Comparison of ENCODE assay signal across 1 cellular context in the genomic region with DNA sequence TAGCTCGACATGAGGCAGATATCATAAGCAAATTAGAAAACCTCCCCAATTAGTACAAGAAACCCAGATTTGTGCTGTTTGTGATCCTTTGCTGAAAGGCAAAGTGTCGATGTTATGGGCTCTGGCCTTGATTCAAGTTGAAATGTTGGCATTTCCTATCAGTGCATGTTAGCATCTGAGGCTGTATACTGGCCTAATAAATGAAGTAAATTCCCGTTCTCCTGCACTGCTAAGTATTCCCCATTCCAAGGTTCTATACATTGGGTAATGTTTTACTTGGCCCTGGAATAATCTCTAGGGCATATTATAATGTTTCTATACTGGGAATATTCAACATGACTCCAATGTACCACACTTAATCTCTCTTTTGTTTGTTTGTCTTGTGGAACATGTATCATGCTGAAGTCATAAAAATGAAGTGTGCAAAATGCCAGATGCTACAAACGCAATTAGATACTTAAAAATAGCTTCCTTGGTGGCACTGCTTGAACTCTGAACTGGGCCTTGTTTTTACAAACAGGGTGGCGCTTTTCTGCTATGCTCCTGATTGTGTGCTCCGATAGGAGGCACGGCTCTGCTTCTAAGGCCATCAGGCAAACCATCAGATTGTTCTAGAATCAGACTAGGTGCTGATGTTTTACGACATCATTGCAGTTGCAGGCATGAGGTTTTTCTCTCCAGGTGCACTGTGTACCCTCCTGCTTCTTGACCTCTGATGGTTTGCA.
TF ChIP-seq lines count a peak whose summit lies in the region.

No MANE protein-coding gene starts in this region.

TF ChIP-seq in HEK293, 187 proteins besides CTCF, POLR2A, EP300 and RAD21 (continued from another document and continues in another):
- TF ChIP-seq, protein P1, sequence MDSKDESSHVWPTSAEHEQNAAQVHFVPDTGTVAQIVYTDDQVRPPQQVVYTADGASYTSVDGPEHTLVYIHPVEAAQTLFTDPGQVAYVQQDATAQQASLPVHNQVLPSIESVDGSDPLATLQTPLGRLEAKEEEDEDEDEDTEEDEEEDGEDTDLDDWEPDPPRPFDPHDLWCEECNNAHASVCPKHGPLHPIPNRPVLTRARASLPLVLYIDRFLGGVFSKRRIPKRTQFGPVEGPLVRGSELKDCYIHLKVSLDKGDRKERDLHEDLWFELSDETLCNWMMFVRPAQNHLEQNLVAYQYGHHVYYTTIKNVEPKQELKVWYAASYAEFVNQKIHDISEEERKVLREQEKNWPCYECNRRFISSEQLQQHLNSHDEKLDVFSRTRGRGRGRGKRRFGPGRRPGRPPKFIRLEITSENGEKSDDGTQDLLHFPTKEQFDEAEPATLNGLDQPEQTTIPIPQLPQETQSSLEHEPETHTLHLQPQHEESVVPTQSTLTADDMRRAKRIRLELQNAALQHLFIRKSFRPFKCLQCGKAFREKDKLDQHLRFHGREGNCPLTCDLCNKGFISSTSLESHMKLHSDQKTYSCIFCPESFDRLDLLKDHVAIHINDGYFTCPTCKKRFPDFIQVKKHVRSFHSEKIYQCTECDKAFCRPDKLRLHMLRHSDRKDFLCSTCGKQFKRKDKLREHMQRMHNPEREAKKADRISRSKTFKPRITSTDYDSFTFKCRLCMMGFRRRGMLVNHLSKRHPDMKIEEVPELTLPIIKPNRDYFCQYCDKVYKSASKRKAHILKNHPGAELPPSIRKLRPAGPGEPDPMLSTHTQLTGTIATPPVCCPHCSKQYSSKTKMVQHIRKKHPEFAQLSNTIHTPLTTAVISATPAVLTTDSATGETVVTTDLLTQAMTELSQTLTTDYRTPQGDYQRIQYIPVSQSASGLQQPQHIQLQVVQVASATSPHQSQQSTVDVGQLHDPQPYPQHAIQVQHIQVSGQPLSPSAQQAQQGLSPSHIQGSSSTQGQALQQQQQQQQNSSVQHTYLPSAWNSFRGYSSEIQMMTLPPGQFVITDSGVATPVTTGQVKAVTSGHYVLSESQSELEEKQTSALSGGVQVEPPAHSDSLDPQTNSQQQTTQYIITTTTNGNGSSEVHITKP (tag by site-specific recombination; IDR thresholded peaks at IDR 0.05), result peak; percentile 43
- TF ChIP-seq HOXC10 (CRISPR knock-in tag; IDR thresholded peaks at IDR 0.05) (no peak), ZNF501 (tag by site-specific recombination; IDR thresholded peaks at IDR 0.05) (0 out of 2 replicates have a peak, but pooled peaks have one; percentile 45), ZNF701 (tag by site-specific recombination; IDR thresholded peaks at IDR 0.05) (no peak), ZNF830 (tag by site-specific recombination; IDR thresholded peaks at IDR 0.05; ENCODE audit: low read depth) (no peak), ZNF514 (tag by site-specific recombination; IDR thresholded peaks at IDR 0.05) (no peak), ZNF510 (tag by site-specific recombination; IDR thresholded peaks at IDR 0.05; ENCODE audit: insufficient replicate concordance) (no peak), ZNF555 (tag by site-specific recombination; conservative IDR thresholded peaks at IDR 0.05) (no peak), ZNF202 (tag by site-specific recombination; IDR thresholded peaks at IDR 0.05; ENCODE audit: borderline replicate concordance) (no peak), ZNF146 (tag by site-specific recombination; IDR thresholded peaks at IDR 0.05) (peak; percentile 38; the same call in 1 of the 2 replicates), ZNF16 (tag by site-specific recombination; IDR thresholded peaks at IDR 0.05; ENCODE audit: low read depth) (no peak), ZXDB (tag by site-specific recombination; IDR thresholded peaks at IDR 0.05) (peak; percentile 97), ZEB2 (tag by site-specific recombination; IDR thresholded peaks at IDR 0.05) (peak; percentile 96), ZNF529 (tag by site-specific recombination; IDR thresholded peaks at IDR 0.05; ENCODE audit: insufficient replicate concordance) (peak; percentile 30), ZSCAN23 (tag by site-specific recombination; IDR thresholded peaks at IDR 0.05) (peak; percentile 87; the same call in 1 of the 2 replicates), ZNF624 (tag by site-specific recombination; IDR thresholded peaks at IDR 0.05) (no peak), SP3 (tag by site-specific recombination; IDR thresholded peaks at IDR 0.05) (peak; percentile 29; the same call in 1 of the 2 replicates), ZNF37A (tag by site-specific recombination; IDR thresholded peaks at IDR 0.05) (no peak), ZNF248 (tag by site-specific recombination; IDR thresholded peaks at IDR 0.05) (no peak), ZBTB20 (tag by site-specific recombination; IDR thresholded peaks at IDR 0.05) (no peak; the same call in 1 of the 2 replicates), ZBTB17 (tag by site-specific recombination; IDR thresholded peaks at IDR 0.05) (peak; percentile 85), HOXD13 (CRISPR knock-in tag; IDR thresholded peaks at IDR 0.05; ENCODE audit: borderline replicate concordance) (no peak)
- TF ChIP-seq, protein P2, sequence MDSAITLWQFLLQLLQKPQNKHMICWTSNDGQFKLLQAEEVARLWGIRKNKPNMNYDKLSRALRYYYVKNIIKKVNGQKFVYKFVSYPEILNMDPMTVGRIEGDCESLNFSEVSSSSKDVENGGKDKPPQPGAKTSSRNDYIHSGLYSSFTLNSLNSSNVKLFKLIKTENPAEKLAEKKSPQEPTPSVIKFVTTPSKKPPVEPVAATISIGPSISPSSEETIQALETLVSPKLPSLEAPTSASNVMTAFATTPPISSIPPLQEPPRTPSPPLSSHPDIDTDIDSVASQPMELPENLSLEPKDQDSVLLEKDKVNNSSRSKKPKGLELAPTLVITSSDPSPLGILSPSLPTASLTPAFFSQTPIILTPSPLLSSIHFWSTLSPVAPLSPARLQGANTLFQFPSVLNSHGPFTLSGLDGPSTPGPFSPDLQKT (IDR thresholded peaks at IDR 0.05; ENCODE audit: borderline replicate concordance, low read depth, low read length), result no peak
- TF ChIP-seq, protein P3, sequence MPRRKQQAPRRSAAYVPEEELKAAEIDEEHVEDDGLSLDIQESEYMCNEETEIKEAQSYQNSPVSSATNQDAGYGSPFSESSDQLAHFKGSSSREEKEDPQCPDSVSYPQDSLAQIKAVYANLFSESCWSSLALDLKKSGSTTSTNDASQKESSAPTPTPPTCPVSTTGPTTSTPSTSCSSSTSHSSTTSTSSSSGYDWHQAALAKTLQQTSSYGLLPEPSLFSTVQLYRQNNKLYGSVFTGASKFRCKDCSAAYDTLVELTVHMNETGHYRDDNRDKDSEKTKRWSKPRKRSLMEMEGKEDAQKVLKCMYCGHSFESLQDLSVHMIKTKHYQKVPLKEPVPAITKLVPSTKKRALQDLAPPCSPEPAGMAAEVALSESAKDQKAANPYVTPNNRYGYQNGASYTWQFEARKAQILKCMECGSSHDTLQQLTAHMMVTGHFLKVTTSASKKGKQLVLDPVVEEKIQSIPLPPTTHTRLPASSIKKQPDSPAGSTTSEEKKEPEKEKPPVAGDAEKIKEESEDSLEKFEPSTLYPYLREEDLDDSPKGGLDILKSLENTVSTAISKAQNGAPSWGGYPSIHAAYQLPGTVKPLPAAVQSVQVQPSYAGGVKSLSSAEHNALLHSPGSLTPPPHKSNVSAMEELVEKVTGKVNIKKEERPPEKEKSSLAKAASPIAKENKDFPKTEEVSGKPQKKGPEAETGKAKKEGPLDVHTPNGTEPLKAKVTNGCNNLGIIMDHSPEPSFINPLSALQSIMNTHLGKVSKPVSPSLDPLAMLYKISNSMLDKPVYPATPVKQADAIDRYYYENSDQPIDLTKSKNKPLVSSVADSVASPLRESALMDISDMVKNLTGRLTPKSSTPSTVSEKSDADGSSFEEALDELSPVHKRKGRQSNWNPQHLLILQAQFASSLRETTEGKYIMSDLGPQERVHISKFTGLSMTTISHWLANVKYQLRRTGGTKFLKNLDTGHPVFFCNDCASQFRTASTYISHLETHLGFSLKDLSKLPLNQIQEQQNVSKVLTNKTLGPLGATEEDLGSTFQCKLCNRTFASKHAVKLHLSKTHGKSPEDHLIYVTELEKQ (tag by site-specific recombination; IDR thresholded peaks at IDR 0.05; ENCODE audit: borderline replicate concordance), result peak; percentile 83
- TF ChIP-seq, protein P4, sequence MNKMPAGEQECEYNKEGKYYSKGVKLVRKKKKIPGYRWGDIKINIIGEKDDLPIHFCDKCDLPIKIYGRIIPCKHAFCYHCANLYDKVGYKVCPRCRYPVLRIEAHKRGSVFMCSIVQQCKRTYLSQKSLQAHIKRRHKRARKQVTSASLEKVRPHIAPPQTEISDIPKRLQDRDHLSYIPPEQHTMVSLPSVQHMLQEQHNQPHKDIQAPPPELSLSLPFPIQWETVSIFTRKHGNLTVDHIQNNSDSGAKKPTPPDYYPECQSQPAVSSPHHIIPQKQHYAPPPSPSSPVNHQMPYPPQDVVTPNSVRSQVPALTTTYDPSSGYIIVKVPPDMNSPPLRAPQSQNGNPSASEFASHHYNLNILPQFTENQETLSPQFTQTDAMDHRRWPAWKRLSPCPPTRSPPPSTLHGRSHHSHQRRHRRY (tag by site-specific recombination; IDR thresholded peaks at IDR 0.05), result peak; percentile 50; the same call in 1 of the 2 replicates
- TF ChIP-seq, protein P5, sequence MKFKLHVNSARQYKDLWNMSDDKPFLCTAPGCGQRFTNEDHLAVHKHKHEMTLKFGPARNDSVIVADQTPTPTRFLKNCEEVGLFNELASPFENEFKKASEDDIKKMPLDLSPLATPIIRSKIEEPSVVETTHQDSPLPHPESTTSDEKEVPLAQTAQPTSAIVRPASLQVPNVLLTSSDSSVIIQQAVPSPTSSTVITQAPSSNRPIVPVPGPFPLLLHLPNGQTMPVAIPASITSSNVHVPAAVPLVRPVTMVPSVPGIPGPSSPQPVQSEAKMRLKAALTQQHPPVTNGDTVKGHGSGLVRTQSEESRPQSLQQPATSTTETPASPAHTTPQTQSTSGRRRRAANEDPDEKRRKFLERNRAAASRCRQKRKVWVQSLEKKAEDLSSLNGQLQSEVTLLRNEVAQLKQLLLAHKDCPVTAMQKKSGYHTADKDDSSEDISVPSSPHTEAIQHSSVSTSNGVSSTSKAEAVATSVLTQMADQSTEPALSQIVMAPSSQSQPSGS (tag by site-specific recombination; IDR thresholded peaks at IDR 0.05; ENCODE audit: low read depth), result peak; percentile 65
- TF ChIP-seq, protein P6, sequence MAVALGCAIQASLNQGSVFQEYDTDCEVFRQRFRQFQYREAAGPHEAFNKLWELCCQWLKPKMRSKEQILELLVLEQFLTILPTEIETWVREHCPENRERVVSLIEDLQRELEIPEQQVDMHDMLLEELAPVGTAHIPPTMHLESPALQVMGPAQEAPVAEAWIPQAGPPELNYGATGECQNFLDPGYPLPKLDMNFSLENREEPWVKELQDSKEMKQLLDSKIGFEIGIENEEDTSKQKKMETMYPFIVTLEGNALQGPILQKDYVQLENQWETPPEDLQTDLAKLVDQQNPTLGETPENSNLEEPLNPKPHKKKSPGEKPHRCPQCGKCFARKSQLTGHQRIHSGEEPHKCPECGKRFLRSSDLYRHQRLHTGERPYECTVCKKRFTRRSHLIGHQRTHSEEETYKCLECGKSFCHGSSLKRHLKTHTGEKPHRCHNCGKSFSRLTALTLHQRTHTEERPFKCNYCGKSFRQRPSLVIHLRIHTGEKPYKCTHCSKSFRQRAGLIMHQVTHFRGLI (tag by site-specific recombination; IDR thresholded peaks at IDR 0.05), result no peak; the same call in 1 of the 2 replicates
- TF ChIP-seq, protein P7, sequence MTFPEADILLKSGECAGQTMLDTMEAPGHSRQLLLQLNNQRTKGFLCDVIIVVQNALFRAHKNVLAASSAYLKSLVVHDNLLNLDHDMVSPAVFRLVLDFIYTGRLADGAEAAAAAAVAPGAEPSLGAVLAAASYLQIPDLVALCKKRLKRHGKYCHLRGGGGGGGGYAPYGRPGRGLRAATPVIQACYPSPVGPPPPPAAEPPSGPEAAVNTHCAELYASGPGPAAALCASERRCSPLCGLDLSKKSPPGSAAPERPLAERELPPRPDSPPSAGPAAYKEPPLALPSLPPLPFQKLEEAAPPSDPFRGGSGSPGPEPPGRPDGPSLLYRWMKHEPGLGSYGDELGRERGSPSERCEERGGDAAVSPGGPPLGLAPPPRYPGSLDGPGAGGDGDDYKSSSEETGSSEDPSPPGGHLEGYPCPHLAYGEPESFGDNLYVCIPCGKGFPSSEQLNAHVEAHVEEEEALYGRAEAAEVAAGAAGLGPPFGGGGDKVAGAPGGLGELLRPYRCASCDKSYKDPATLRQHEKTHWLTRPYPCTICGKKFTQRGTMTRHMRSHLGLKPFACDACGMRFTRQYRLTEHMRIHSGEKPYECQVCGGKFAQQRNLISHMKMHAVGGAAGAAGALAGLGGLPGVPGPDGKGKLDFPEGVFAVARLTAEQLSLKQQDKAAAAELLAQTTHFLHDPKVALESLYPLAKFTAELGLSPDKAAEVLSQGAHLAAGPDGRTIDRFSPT (tag by site-specific recombination; IDR thresholded peaks at IDR 0.05), result no peak
- TF ChIP-seq, protein P8, sequence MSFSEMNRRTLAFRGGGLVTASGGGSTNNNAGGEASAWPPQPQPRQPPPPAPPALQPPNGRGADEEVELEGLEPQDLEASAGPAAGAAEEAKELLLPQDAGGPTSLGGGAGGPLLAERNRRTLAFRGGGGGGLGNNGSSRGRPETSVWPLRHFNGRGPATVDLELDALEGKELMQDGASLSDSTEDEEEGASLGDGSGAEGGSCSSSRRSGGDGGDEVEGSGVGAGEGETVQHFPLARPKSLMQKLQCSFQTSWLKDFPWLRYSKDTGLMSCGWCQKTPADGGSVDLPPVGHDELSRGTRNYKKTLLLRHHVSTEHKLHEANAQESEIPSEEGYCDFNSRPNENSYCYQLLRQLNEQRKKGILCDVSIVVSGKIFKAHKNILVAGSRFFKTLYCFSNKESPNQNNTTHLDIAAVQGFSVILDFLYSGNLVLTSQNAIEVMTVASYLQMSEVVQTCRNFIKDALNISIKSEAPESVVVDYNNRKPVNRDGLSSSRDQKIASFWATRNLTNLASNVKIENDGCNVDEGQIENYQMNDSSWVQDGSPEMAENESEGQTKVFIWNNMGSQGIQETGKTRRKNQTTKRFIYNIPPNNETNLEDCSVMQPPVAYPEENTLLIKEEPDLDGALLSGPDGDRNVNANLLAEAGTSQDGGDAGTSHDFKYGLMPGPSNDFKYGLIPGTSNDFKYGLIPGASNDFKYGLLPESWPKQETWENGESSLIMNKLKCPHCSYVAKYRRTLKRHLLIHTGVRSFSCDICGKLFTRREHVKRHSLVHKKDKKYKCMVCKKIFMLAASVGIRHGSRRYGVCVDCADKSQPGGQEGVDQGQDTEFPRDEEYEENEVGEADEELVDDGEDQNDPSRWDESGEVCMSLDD (tag by site-specific recombination; IDR thresholded peaks at IDR 0.05), result no peak
- TF ChIP-seq, protein P9, sequence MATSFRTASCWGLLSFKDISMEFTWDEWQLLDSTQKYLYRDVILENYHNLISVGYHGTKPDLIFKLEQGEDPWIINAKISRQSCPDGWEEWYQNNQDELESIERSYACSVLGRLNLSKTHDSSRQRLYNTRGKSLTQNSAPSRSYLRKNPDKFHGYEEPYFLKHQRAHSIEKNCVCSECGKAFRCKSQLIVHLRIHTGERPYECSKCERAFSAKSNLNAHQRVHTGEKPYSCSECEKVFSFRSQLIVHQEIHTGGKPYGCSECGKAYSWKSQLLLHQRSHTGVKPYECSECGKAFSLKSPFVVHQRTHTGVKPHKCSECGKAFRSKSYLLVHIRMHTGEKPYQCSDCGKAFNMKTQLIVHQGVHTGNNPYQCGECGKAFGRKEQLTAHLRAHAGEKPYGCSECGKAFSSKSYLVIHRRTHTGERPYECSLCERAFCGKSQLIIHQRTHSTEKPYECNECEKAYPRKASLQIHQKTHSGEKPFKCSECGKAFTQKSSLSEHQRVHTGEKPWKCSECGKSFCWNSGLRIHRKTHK (tag by site-specific recombination; IDR thresholded peaks at IDR 0.05), result no peak
